Comparison of ENCODE assay signal across 1 cellular context in the genomic region with DNA sequence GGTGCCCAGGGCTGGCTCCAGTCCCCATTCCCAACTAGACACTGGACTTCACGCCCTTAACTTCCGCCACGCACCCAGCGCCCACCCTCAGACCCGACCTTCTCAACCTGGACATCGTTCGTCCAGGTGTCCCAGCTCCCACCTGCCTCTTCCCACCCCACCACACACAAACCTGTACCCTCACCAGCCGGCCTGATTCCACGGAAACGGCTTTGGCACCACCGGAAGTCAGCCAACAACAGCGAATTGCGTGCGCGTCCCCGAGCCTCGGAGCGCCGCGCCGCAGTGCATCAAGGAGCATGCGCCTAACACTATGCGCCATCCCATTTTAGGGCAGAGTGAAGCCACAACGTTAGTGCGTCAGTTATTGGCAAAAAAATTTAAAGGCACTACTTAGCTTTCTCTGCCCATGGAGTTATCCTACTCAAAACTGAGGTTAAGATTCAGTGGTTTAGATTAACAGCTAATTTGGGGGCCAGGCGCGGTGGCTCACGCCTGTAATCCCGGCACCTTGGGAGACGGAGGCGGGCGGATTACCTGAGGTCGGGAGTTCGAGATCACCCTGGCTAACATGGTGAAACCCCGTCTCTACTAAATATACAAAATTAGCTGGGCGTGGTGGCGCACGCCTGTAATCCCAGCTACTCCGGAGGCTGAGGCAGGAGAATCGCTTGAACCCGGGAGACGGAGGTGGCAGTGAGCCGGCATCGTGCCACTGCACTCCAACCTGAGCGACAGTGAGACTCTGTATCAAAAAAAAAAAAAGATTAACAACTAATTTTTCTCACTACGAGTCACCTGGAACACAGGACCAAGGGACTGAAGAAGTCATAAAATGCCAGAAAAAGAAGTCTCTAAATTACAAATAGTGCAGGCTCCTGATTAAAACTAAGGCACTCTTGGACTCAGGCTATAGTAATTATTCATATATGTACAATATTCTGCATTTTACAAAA.
TF ChIP-seq lines count a peak whose summit lies in the region.

A gene with protein sequence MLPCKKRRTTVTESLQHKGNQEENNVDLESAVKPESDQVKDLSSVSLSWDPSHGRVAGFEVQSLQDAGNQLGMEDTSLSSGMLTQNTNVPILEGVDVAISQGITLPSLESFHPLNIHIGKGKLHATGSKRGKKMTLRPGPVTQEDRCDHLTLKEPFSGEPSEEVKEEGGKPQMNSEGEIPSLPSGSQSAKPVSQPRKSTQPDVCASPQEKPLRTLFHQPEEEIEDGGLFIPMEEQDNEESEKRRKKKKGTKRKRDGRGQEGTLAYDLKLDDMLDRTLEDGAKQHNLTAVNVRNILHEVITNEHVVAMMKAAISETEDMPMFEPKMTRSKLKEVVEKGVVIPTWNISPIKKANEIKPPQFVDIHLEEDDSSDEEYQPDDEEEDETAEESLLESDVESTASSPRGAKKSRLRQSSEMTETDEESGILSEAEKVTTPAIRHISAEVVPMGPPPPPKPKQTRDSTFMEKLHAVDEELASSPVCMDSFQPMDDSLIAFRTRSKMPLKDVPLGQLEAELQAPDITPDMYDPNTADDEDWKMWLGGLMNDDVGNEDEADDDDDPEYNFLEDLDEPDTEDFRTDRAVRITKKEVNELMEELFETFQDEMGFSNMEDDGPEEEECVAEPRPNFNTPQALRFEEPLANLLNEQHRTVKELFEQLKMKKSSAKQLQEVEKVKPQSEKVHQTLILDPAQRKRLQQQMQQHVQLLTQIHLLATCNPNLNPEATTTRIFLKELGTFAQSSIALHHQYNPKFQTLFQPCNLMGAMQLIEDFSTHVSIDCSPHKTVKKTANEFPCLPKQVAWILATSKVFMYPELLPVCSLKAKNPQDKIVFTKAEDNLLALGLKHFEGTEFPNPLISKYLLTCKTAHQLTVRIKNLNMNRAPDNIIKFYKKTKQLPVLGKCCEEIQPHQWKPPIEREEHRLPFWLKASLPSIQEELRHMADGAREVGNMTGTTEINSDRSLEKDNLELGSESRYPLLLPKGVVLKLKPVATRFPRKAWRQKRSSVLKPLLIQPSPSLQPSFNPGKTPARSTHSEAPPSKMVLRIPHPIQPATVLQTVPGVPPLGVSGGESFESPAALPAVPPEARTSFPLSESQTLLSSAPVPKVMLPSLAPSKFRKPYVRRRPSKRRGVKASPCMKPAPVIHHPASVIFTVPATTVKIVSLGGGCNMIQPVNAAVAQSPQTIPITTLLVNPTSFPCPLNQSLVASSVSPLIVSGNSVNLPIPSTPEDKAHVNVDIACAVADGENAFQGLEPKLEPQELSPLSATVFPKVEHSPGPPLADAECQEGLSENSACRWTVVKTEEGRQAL (N-terminal part only) (minus strand): TSS at position 240 of the 956 bp plus-strand sequence. CDS start 3,434 bp downstream, outside the sequence.

TF ChIP-seq in HepG2, 621 proteins besides CTCF, POLR2A, EP300 and RAD21 (continued from another document and continues in another):
- TF ChIP-seq, protein P1, sequence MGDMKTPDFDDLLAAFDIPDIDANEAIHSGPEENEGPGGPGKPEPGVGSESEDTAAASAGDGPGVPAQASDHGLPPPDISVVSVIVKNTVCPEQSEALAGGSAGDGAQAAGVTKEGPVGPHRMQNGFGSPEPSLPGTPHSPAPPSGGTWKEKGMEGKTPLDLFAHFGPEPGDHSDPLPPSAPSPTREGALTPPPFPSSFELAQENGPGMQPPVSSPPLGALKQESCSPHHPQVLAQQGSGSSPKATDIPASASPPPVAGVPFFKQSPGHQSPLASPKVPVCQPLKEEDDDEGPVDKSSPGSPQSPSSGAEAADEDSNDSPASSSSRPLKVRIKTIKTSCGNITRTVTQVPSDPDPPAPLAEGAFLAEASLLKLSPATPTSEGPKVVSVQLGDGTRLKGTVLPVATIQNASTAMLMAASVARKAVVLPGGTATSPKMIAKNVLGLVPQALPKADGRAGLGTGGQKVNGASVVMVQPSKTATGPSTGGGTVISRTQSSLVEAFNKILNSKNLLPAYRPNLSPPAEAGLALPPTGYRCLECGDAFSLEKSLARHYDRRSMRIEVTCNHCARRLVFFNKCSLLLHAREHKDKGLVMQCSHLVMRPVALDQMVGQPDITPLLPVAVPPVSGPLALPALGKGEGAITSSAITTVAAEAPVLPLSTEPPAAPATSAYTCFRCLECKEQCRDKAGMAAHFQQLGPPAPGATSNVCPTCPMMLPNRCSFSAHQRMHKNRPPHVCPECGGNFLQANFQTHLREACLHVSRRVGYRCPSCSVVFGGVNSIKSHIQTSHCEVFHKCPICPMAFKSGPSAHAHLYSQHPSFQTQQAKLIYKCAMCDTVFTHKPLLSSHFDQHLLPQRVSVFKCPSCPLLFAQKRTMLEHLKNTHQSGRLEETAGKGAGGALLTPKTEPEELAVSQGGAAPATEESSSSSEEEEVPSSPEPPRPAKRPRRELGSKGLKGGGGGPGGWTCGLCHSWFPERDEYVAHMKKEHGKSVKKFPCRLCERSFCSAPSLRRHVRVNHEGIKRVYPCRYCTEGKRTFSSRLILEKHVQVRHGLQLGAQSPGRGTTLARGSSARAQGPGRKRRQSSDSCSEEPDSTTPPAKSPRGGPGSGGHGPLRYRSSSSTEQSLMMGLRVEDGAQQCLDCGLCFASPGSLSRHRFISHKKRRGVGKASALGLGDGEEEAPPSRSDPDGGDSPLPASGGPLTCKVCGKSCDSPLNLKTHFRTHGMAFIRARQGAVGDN (CRISPR knock-in tag; IDR thresholded peaks at IDR 0.05): peak; percentile 91
- TF ChIP-seq TRIM24 (CRISPR knock-in tag; IDR thresholded peaks at IDR 0.05) (no peak), MED8 (CRISPR knock-in tag; IDR thresholded peaks at IDR 0.05; ENCODE audit: insufficient replicate concordance) (no peak), GFI1 (CRISPR knock-in tag; IDR thresholded peaks at IDR 0.05; ENCODE audit: borderline replicate concordance) (no peak), SSRP1 (CRISPR knock-in tag; IDR thresholded peaks at IDR 0.05) (no peak), KLF11 (CRISPR knock-in tag; IDR thresholded peaks at IDR 0.05) (no peak; the same call in 1 of the 2 replicates), KDM1A (CRISPR knock-in tag; IDR thresholded peaks at IDR 0.05) (no peak), ZNF572 (CRISPR knock-in tag; IDR thresholded peaks at IDR 0.05) (peak; percentile 93; the same call in 1 of the 2 replicates), SRSF9 (IDR thresholded peaks at IDR 0.05; ENCODE audit: borderline replicate concordance, insufficient read depth, low read depth, low read length, poor library complexity, severe bottlenecking) (no peak), KDM3A (CRISPR knock-in tag; IDR thresholded peaks at IDR 0.05; ENCODE audit: low read depth) (no peak), SOX6 (IDR thresholded peaks at IDR 0.05) (no peak), SOX6 (CRISPR knock-in tag; IDR thresholded peaks at IDR 0.05) (peak; percentile 24; the same call in 1 of the 2 replicates), KLF9 (CRISPR knock-in tag; IDR thresholded peaks at IDR 0.05; ENCODE audit: low read depth) (no peak), SRF (IDR thresholded peaks at IDR 0.05; ENCODE audit: low read depth, low read length) (peak; percentile 71; the same call in 1 of the 2 replicates), ELF1 (CRISPR knock-in tag; IDR thresholded peaks at IDR 0.05) (peak; percentile 90), PHF8 (CRISPR knock-in tag; IDR thresholded peaks at IDR 0.05) (peak; percentile 92), ZNF382 (CRISPR knock-in tag; IDR thresholded peaks at IDR 0.05; ENCODE audit: borderline replicate concordance) (no peak), ZNF788 (CRISPR knock-in tag; IDR thresholded peaks at IDR 0.05; ENCODE audit: borderline replicate concordance) (peak; percentile 69; the same call in 1 of the 2 replicates)
- TF ChIP-seq, protein P2, sequence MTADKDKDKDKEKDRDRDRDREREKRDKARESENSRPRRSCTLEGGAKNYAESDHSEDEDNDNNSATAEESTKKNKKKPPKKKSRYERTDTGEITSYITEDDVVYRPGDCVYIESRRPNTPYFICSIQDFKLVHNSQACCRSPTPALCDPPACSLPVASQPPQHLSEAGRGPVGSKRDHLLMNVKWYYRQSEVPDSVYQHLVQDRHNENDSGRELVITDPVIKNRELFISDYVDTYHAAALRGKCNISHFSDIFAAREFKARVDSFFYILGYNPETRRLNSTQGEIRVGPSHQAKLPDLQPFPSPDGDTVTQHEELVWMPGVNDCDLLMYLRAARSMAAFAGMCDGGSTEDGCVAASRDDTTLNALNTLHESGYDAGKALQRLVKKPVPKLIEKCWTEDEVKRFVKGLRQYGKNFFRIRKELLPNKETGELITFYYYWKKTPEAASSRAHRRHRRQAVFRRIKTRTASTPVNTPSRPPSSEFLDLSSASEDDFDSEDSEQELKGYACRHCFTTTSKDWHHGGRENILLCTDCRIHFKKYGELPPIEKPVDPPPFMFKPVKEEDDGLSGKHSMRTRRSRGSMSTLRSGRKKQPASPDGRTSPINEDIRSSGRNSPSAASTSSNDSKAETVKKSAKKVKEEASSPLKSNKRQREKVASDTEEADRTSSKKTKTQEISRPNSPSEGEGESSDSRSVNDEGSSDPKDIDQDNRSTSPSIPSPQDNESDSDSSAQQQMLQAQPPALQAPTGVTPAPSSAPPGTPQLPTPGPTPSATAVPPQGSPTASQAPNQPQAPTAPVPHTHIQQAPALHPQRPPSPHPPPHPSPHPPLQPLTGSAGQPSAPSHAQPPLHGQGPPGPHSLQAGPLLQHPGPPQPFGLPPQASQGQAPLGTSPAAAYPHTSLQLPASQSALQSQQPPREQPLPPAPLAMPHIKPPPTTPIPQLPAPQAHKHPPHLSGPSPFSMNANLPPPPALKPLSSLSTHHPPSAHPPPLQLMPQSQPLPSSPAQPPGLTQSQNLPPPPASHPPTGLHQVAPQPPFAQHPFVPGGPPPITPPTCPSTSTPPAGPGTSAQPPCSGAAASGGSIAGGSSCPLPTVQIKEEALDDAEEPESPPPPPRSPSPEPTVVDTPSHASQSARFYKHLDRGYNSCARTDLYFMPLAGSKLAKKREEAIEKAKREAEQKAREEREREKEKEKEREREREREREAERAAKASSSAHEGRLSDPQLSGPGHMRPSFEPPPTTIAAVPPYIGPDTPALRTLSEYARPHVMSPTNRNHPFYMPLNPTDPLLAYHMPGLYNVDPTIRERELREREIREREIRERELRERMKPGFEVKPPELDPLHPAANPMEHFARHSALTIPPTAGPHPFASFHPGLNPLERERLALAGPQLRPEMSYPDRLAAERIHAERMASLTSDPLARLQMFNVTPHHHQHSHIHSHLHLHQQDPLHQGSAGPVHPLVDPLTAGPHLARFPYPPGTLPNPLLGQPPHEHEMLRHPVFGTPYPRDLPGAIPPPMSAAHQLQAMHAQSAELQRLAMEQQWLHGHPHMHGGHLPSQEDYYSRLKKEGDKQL (CRISPR knock-in tag; IDR thresholded peaks at IDR 0.05; ENCODE audit: low read depth): no peak
- TF ChIP-seq, protein P3, sequence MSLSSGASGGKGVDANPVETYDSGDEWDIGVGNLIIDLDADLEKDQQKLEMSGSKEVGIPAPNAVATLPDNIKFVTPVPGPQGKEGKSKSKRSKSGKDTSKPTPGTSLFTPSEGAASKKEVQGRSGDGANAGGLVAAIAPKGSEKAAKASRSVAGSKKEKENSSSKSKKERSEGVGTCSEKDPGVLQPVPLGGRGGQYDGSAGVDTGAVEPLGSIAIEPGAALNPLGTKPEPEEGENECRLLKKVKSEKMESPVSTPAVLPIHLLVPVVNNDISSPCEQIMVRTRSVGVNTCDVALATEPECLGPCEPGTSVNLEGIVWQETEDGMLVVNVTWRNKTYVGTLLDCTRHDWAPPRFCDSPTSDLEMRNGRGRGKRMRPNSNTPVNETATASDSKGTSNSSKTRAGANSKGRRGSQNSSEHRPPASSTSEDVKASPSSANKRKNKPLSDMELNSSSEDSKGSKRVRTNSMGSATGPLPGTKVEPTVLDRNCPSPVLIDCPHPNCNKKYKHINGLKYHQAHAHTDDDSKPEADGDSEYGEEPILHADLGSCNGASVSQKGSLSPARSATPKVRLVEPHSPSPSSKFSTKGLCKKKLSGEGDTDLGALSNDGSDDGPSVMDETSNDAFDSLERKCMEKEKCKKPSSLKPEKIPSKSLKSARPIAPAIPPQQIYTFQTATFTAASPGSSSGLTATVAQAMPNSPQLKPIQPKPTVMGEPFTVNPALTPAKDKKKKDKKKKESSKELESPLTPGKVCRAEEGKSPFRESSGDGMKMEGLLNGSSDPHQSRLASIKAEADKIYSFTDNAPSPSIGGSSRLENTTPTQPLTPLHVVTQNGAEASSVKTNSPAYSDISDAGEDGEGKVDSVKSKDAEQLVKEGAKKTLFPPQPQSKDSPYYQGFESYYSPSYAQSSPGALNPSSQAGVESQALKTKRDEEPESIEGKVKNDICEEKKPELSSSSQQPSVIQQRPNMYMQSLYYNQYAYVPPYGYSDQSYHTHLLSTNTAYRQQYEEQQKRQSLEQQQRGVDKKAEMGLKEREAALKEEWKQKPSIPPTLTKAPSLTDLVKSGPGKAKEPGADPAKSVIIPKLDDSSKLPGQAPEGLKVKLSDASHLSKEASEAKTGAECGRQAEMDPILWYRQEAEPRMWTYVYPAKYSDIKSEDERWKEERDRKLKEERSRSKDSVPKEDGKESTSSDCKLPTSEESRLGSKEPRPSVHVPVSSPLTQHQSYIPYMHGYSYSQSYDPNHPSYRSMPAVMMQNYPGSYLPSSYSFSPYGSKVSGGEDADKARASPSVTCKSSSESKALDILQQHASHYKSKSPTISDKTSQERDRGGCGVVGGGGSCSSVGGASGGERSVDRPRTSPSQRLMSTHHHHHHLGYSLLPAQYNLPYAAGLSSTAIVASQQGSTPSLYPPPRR (CRISPR knock-in tag; IDR thresholded peaks at IDR 0.05; ENCODE audit: borderline replicate concordance): no peak
- TF ChIP-seq, protein P4, sequence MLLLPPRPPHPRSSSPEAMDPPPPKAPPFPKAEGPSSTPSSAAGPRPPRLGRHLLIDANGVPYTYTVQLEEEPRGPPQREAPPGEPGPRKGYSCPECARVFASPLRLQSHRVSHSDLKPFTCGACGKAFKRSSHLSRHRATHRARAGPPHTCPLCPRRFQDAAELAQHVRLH (CRISPR knock-in tag; IDR thresholded peaks at IDR 0.05; ENCODE audit: borderline replicate concordance, low read depth): no peak
- TF ChIP-seq, protein P5, sequence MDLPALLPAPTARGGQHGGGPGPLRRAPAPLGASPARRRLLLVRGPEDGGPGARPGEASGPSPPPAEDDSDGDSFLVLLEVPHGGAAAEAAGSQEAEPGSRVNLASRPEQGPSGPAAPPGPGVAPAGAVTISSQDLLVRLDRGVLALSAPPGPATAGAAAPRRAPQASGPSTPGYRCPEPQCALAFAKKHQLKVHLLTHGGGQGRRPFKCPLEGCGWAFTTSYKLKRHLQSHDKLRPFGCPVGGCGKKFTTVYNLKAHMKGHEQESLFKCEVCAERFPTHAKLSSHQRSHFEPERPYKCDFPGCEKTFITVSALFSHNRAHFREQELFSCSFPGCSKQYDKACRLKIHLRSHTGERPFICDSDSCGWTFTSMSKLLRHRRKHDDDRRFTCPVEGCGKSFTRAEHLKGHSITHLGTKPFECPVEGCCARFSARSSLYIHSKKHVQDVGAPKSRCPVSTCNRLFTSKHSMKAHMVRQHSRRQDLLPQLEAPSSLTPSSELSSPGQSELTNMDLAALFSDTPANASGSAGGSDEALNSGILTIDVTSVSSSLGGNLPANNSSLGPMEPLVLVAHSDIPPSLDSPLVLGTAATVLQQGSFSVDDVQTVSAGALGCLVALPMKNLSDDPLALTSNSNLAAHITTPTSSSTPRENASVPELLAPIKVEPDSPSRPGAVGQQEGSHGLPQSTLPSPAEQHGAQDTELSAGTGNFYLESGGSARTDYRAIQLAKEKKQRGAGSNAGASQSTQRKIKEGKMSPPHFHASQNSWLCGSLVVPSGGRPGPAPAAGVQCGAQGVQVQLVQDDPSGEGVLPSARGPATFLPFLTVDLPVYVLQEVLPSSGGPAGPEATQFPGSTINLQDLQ (CRISPR knock-in tag; IDR thresholded peaks at IDR 0.05): no peak
- TF ChIP-seq, protein P6, sequence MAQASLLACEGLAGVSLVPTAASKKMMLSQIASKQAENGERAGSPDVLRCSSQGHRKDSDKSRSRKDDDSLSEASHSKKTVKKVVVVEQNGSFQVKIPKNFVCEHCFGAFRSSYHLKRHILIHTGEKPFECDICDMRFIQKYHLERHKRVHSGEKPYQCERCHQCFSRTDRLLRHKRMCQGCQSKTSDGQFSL (CRISPR knock-in tag; IDR thresholded peaks at IDR 0.05): no peak
- TF ChIP-seq, protein P7, sequence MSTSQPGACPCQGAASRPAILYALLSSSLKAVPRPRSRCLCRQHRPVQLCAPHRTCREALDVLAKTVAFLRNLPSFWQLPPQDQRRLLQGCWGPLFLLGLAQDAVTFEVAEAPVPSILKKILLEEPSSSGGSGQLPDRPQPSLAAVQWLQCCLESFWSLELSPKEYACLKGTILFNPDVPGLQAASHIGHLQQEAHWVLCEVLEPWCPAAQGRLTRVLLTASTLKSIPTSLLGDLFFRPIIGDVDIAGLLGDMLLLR (CRISPR knock-in tag; IDR thresholded peaks at IDR 0.05): no peak
